In the genomic region with DNA sequence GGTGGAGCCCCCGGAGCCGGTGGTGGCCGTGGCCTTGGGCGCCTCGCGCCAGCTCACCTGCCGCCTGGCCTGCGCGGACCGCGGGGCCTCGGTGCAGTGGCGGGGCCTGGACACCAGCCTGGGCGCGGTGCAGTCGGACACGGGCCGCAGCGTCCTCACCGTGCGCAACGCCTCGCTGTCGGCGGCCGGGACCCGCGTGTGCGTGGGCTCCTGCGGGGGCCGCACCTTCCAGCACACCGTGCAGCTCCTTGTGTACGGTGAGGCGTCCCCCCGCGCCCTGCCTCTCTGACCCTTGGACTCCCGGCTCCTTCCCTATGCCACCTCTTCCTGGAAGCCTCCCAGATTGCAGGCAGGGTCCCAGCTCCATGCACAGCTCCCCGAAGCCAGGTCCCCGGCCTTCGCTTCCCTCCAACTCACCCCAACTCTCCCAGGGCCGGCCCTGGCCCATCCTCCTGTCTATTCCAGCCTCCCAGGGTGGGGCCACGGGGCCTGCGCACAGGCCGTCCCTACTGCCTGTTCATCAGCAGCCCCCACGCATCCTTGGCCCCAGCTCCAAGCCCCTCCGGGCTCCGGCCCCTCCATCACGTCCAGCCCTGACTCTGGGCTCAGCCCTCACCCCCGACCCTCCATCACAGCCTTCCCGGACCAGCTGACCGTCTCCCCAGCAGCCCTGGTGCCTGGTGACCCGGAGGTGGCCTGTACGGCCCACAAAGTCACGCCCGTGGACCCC, we compare ENCODE assay signal across 1 cellular context.
A peak's percentile ranks its signal among the peaks of the same experiment; 100 is the strongest.
TF ChIP-seq lines count a peak whose summit lies in the region.

No MANE protein-coding gene starts in this region.

TF ChIP-seq in K562, 482 proteins besides CTCF, POLR2A, EP300 and RAD21:
- TF ChIP-seq ZBTB7A (IDR thresholded peaks at IDR 0.05; ENCODE audit: borderline replicate concordance, control insufficient read depth, low read depth, low read length) (peak; percentile 14; the same call in 1 of the 2 replicates), ZFP36 (IDR thresholded peaks at IDR 0.05; ENCODE audit: low read depth, low read length, partially characterized antibody) (peak; percentile 91), ZNF224 (CRISPR knock-in tag; IDR thresholded peaks at IDR 0.05) (no peak), RHOXF2B (CRISPR knock-in tag; conservative IDR thresholded peaks at IDR 0.05) (no peak), SLC30A9 (CRISPR knock-in tag; IDR thresholded peaks at IDR 0.05) (no peak), TARDBP (IDR thresholded peaks at IDR 0.05) (no peak), C11orf30 (IDR thresholded peaks at IDR 0.05; ENCODE audit: low read depth) (no peak), CBX1 (IDR thresholded peaks at IDR 0.05; ENCODE audit: low read depth) (0 out of 2 replicates have a peak, but pooled peaks have one; percentile 56), THRAP3 (IDR thresholded peaks at IDR 0.05; ENCODE audit: borderline replicate concordance) (no peak), ZBTB8A (IDR thresholded peaks at IDR 0.05; ENCODE audit: partially characterized antibody) (no peak), ZNF436 (CRISPR knock-in tag; IDR thresholded peaks at IDR 0.05) (peak; percentile 76; the same call in 1 of the 2 replicates), ZNF778 (CRISPR knock-in tag; IDR thresholded peaks at IDR 0.05) (no peak), NRF1 (conservative IDR thresholded peaks at IDR 0.05 in 1 of 2, IDR thresholded peaks at IDR 0.05 in 1 of 2) (peak; percentile 21 to 30; a peak in 1 of 4 replicates), ZNF143 (CRISPR knock-in tag; IDR thresholded peaks at IDR 0.05) (no peak), L3MBTL2 (IDR thresholded peaks at IDR 0.05) (no peak), BCOR (IDR thresholded peaks at IDR 0.05) (peak; percentile 73; the same call in 1 of the 2 replicates), NR2C1 (IDR thresholded peaks at IDR 0.05) (no peak), NR2C1 (tag; IDR thresholded peaks at IDR 0.05) (no peak), TCF7 (IDR thresholded peaks at IDR 0.05; ENCODE audit: borderline replicate concordance) (no peak), KLF1 (tag; IDR thresholded peaks at IDR 0.05) (no peak), KDM1A (IDR thresholded peaks at IDR 0.05) (peak; percentile 22 to 36; a peak in 2 of 4 replicates)
- TF ChIP-seq, protein P1, sequence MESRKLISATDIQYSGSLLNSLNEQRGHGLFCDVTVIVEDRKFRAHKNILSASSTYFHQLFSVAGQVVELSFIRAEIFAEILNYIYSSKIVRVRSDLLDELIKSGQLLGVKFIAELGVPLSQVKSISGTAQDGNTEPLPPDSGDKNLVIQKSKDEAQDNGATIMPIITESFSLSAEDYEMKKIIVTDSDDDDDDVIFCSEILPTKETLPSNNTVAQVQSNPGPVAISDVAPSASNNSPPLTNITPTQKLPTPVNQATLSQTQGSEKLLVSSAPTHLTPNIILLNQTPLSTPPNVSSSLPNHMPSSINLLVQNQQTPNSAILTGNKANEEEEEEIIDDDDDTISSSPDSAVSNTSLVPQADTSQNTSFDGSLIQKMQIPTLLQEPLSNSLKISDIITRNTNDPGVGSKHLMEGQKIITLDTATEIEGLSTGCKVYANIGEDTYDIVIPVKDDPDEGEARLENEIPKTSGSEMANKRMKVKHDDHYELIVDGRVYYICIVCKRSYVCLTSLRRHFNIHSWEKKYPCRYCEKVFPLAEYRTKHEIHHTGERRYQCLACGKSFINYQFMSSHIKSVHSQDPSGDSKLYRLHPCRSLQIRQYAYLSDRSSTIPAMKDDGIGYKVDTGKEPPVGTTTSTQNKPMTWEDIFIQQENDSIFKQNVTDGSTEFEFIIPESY (CRISPR knock-in tag; IDR thresholded peaks at IDR 0.05) = peak; percentile 94
- TF ChIP-seq, protein P2, sequence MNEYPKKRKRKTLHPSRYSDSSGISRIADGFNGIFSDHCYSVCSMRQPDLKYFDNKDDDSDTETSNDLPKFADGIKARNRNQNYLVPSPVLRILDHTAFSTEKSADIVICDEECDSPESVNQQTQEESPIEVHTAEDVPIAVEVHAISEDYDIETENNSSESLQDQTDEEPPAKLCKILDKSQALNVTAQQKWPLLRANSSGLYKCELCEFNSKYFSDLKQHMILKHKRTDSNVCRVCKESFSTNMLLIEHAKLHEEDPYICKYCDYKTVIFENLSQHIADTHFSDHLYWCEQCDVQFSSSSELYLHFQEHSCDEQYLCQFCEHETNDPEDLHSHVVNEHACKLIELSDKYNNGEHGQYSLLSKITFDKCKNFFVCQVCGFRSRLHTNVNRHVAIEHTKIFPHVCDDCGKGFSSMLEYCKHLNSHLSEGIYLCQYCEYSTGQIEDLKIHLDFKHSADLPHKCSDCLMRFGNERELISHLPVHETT (CRISPR knock-in tag; conservative IDR thresholded peaks at IDR 0.05 in 1 of 2, IDR thresholded peaks at IDR 0.05 in 1 of 2) = no peak
- TF ChIP-seq, protein P3, sequence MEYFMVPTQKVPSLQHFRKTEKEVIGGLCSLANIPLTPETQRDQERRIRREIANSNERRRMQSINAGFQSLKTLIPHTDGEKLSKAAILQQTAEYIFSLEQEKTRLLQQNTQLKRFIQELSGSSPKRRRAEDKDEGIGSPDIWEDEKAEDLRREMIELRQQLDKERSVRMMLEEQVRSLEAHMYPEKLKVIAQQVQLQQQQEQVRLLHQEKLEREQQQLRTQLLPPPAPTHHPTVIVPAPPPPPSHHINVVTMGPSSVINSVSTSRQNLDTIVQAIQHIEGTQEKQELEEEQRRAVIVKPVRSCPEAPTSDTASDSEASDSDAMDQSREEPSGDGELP (CRISPR knock-in tag; IDR thresholded peaks at IDR 0.05; ENCODE audit: borderline replicate concordance) = peak; percentile 39; the same call in 1 of the 2 replicates
